In the genomic region with DNA sequence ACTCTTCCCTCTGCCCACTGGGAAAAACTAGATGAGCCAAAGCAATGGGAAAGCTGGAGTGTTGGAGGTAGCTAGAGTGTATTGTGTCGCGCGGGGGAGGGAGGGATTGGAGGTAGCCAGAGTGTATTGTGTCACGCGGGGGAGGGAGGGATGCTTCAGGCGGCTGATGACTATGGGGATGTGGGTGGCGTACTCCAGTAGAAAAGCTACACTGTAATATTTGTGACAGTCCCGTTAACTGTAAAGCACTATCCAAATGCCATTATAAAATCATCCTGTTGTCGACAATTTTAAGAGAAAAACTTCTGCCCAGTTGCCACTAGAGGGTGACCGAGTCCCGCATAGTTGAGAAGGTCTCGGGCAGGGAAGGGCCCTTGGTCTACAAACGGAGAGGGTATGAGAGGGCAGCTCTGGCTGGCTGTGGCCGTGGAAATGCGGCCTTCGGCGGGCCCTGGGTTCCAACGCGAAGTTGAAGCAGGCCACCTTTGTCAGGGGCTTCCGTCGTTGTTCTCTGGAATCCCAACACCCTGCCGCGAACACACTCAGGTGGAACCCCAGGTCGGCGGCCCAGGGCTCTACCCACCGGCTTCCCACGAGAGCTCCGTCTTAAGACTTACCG, we compare ENCODE assay signal across 8 cellular contexts. TPM values are rescaled to one million over a fixed set of nuclear protein-coding genes. Genes with fewer than 3 reads are reported as not detected.
A peak's percentile ranks its signal among the peaks of the same experiment; 100 is the strongest.
DNase-seq lines count a peak whose midpoint lies in the region; ATAC-seq, FAIRE-seq and TF ChIP-seq lines count a peak whose summit lies in the region.

No MANE protein-coding gene starts in this region.

- H3K4me1 ChIP-seq in astrocyte (ENCODE audit: insufficient read depth, low read length): peaks cover 6% of the 10 kb centered on the region
- H3K4me1 ChIP-seq in skeletal muscle satellite cell (ENCODE audit: control insufficient read depth, insufficient read depth, low read length): peaks cover 18% of the 10 kb centered on the region

- H3K9me3 Mint-ChIP-seq in astrocyte (ENCODE audit: unreplicated experiment): peaks cover 3% of the 10 kb centered on the region

- H3K36me3 Mint-ChIP-seq in astrocyte (ENCODE audit: low read depth, unreplicated experiment): no peaks in the 10 kb centered on the region

- no peak overlapping the region for H3K9ac ChIP-seq in astrocyte (ENCODE audit: low read length)
- no peak overlapping the region for H3K9ac ChIP-seq in skeletal muscle satellite cell (ENCODE audit: low read depth, low read length)

- DNase-seq in AML-193 (lab: John Stamatoyannopoulos, UW): peak; percentile 65 to 75
- DNase-seq in NCI-H187 treated with DMSO at 0.1 percent for 48 hours (lab: John Stamatoyannopoulos, UW): peak; percentile 66
- peak; percentile 35 for DNase-seq in T-helper 22 cell (ENCODE audit: low read depth)
- peak; percentile 49 for DNase-seq in astrocyte (ENCODE audit: low read depth)
- peak in 47 of 51 donors; percentile 13 to 83 (median 54) for DNase-seq in hypothalamus (lab: John Stamatoyannopoulos, UW)

- H3K27me3 Mint-ChIP-seq in astrocyte (ENCODE audit: low read depth, unreplicated experiment): peaks cover 13% of the 10 kb centered on the region

- TF ChIP-seq CTCF in astrocyte (IDR thresholded peaks at IDR 0.05; ENCODE audit: insufficient read depth, low read depth, low read length): peak; percentile 84

- no peaks in the 10 kb centered on the region for H3K79me2 ChIP-seq in astrocyte (ENCODE audit: insufficient read depth, low read length)

- no peak overlapping the region for H3K27ac ChIP-seq in astrocyte (ENCODE audit: low read depth, low read length)

- no peak overlapping the region for H3K27ac Mint-ChIP-seq in astrocyte (ENCODE audit: unreplicated experiment)

- H2AFZ ChIP-seq in astrocyte (ENCODE audit: low read depth, low read length): peak overlapping the region; percentile 51

- H3K36me3 ChIP-seq in astrocyte (ENCODE audit: insufficient read depth, low read length) (no peaks in the 10 kb centered on the region), skeletal muscle satellite cell (ENCODE audit: insufficient read depth, low read length) (no peaks in the 10 kb centered on the region)

- no peak overlapping the region for H3K4me3 Mint-ChIP-seq in astrocyte (ENCODE audit: unreplicated experiment)

- H3K27me3 ChIP-seq in astrocyte (ENCODE audit: insufficient read depth, low read length): peaks cover 4% of the 10 kb centered on the region
- peaks cover 11% of the 10 kb centered on the region for H3K27me3 ChIP-seq in skeletal muscle satellite cell (ENCODE audit: control insufficient read depth, insufficient read depth, low read length)

- H3K9me3 ChIP-seq in astrocyte (ENCODE audit: insufficient read depth, low read depth, low read length) (no peaks in the 10 kb centered on the region), skeletal muscle satellite cell (replicated peaks; ENCODE audit: low read length) (no peaks in the 10 kb centered on the region)

- peaks cover 11% of the 10 kb centered on the region for H3K4me1 Mint-ChIP-seq in astrocyte (ENCODE audit: low read depth, unreplicated experiment)

- H3K4me2 ChIP-seq in astrocyte (ENCODE audit: low read length) (peak overlapping the region; percentile 45), skeletal muscle satellite cell (ENCODE audit: low read length) (peak overlapping the region; percentile 67)

- H4K20me1 ChIP-seq in astrocyte (ENCODE audit: insufficient read depth, low read length): no peaks in the 10 kb centered on the region

- ATAC-seq in GM19463 (IDR thresholded peaks at IDR 0.05; ENCODE audit: unreplicated experiment) (peak; percentile 74), GM21447 (IDR thresholded peaks at IDR 0.05; ENCODE audit: unreplicated experiment) (no peak)

- FAIRE-seq in astrocyte (lab: Jason Lieb, UNC): no peak

- no peak overlapping the region for H3K4me3 ChIP-seq in astrocyte (ENCODE audit: insufficient read depth, low read depth, low read length)
- H3K4me3 ChIP-seq in skeletal muscle satellite cell (ENCODE audit: low read length): peak overlapping the region; percentile 49

RNA-seq across cellular contexts. Expression of gene PLEK2, which starts 15.1 kb away (rescaled TPM):
- 0.75 and 1.3 TPM in 2 replicates for total RNA-seq in astrocyte
- total RNA-seq in skeletal muscle satellite cell (2012; rRNA removed): 7.0 and 8.6 TPM in 2 replicates
